ENCODE assay signal across 1 cellular context in genomic region chr20:18430172-18430826, GRCh38.
TF ChIP-seq lines count a peak whose summit lies in the region.

No MANE protein-coding gene starts in this region.

TF ChIP-seq in HEK293, 187 proteins besides CTCF, POLR2A, EP300 and RAD21 (continued from another document and continues in another):
- TF ChIP-seq ZSCAN30 (tag by site-specific recombination; IDR thresholded peaks at IDR 0.05) (peak; percentile 53; the same call in 1 of the 2 replicates), ZNF148 (tag by site-specific recombination; IDR thresholded peaks at IDR 0.05; ENCODE audit: borderline replicate concordance) (no peak), ZNF529 (tag by site-specific recombination; IDR thresholded peaks at IDR 0.05; ENCODE audit: insufficient replicate concordance) (no peak), ZNF677 (tag by site-specific recombination; IDR thresholded peaks at IDR 0.05) (no peak), ZNF707 (tag by site-specific recombination; IDR thresholded peaks at IDR 0.05) (no peak), HOXA7 (CRISPR knock-in tag; IDR thresholded peaks at IDR 0.05; ENCODE audit: borderline replicate concordance) (no peak), ZNF544 (tag by site-specific recombination; IDR thresholded peaks at IDR 0.05) (no peak), ZFP69B (tag by site-specific recombination; IDR thresholded peaks at IDR 0.05) (no peak), KLF10 (tag by site-specific recombination; IDR thresholded peaks at IDR 0.05) (no peak), ZNF404 (tag by site-specific recombination; IDR thresholded peaks at IDR 0.05) (no peak), ZNF221 (tag by site-specific recombination; IDR thresholded peaks at IDR 0.05; ENCODE audit: borderline replicate concordance) (no peak), ZBTB8A (tag by site-specific recombination; IDR thresholded peaks at IDR 0.05) (no peak), HOXC10 (CRISPR knock-in tag; IDR thresholded peaks at IDR 0.05) (no peak), ZNF157 (tag by site-specific recombination; IDR thresholded peaks at IDR 0.05) (no peak), ZNF610 (tag by site-specific recombination; IDR thresholded peaks at IDR 0.05; ENCODE audit: borderline replicate concordance) (no peak), ZNF670 (tag by site-specific recombination; IDR thresholded peaks at IDR 0.05; ENCODE audit: low read depth) (no peak), ZFP41 (tag by site-specific recombination; IDR thresholded peaks at IDR 0.05; ENCODE audit: borderline replicate concordance) (no peak), INSM2 (tag by site-specific recombination; IDR thresholded peaks at IDR 0.05) (no peak), ZNF280D (tag by site-specific recombination; IDR thresholded peaks at IDR 0.05) (no peak), ELK4 (IDR thresholded peaks at IDR 0.05; ENCODE audit: borderline replicate concordance, low read depth, low read length) (no peak), ZNF704 (tag by site-specific recombination; IDR thresholded peaks at IDR 0.05) (no peak), ZNF248 (tag by site-specific recombination; IDR thresholded peaks at IDR 0.05) (no peak), GLI2 (tag by site-specific recombination; IDR thresholded peaks at IDR 0.05; ENCODE audit: borderline replicate concordance, low read depth) (no peak), ZNF175 (tag by site-specific recombination; IDR thresholded peaks at IDR 0.05) (no peak), ZNF791 (tag by site-specific recombination; IDR thresholded peaks at IDR 0.05) (no peak), PRDM10 (tag by site-specific recombination; IDR thresholded peaks at IDR 0.05) (no peak), ZNF19 (tag by site-specific recombination; IDR thresholded peaks at IDR 0.05; ENCODE audit: low read depth) (no peak), ZNF580 (tag by site-specific recombination; IDR thresholded peaks at IDR 0.05) (peak; percentile 55), PRDM1 (tag by site-specific recombination; IDR thresholded peaks at IDR 0.05) (no peak), GLIS2 (tag by site-specific recombination; IDR thresholded peaks at IDR 0.05) (no peak), ZNF658 (tag by site-specific recombination; IDR thresholded peaks at IDR 0.05) (no peak), ZFHX2 (tag by site-specific recombination; conservative IDR thresholded peaks at IDR 0.05) (peak; percentile 67), ZSCAN16 (tag by site-specific recombination; IDR thresholded peaks at IDR 0.05) (0 out of 2 replicates have a peak, but pooled peaks have one; percentile 18), ZNF623 (tag by site-specific recombination; IDR thresholded peaks at IDR 0.05) (no peak), ZNF341 (tag by site-specific recombination; IDR thresholded peaks at IDR 0.05; ENCODE audit: low read depth) (no peak), ZNF548 (tag by site-specific recombination; IDR thresholded peaks at IDR 0.05) (no peak), ZNF146 (tag by site-specific recombination; IDR thresholded peaks at IDR 0.05) (no peak), ZNF223 (tag by site-specific recombination; IDR thresholded peaks at IDR 0.05) (no peak), TSHZ1 (tag by site-specific recombination; IDR thresholded peaks at IDR 0.05; ENCODE audit: borderline replicate concordance) (peak; percentile 54; the same call in 1 of the 2 replicates), ZNF785 (tag by site-specific recombination; IDR thresholded peaks at IDR 0.05) (no peak), ZNF768 (tag by site-specific recombination; IDR thresholded peaks at IDR 0.05) (no peak), BCL11A (tag by site-specific recombination; IDR thresholded peaks at IDR 0.05; ENCODE audit: low read depth) (no peak; the same call in 1 of the 2 replicates), ZNF488 (tag by site-specific recombination; IDR thresholded peaks at IDR 0.05) (no peak), ZNF121 (tag by site-specific recombination; IDR thresholded peaks at IDR 0.05) (no peak), ZNF747 (tag by site-specific recombination; IDR thresholded peaks at IDR 0.05) (no peak)
